Comparison of ENCODE assay signal across 2 cellular contexts in genomic region chr20:32606790-32607189, GRCh38.
TF ChIP-seq lines count a peak whose summit lies in the region.

No MANE protein-coding gene starts in this region.

TF ChIP-seq in HEK293, 187 proteins besides CTCF, POLR2A, EP300 and RAD21 (continued from another document):
- TF ChIP-seq BCL6B (tag by site-specific recombination; IDR thresholded peaks at IDR 0.05) (no peak), ZNF404 (tag by site-specific recombination; IDR thresholded peaks at IDR 0.05) (no peak), ZBTB8A (tag by site-specific recombination; IDR thresholded peaks at IDR 0.05) (no peak), ZNF514 (tag by site-specific recombination; IDR thresholded peaks at IDR 0.05) (0 out of 2 replicates have a peak, but pooled peaks have one; percentile 23)
TF ChIP-seq in HEK293: peak in this region for 4.

TF ChIP-seq in GM12878, 131 proteins besides CTCF, POLR2A, EP300 and RAD21 (continued from another document):
- no peak for TF ChIP-seq BCL3 (IDR thresholded peaks at IDR 0.05; ENCODE audit: borderline replicate concordance, insufficient read depth, low read depth, low read length, poor library complexity, severe bottlenecking)
- TF ChIP-seq ZBTB33 (IDR thresholded peaks at IDR 0.05), result no peak
- no peak for TF ChIP-seq NR2F1 (conservative IDR thresholded peaks at IDR 0.05)
- no peak for TF ChIP-seq ZBTB11 (CRISPR knock-in tag; IDR thresholded peaks at IDR 0.05)
- no peak for TF ChIP-seq SIN3A (IDR thresholded peaks at IDR 0.05; ENCODE audit: low read depth, low read length)
- no peak for TF ChIP-seq GABPA (IDR thresholded peaks at IDR 0.05; ENCODE audit: low read depth)
- TF ChIP-seq ATF2 (IDR thresholded peaks at IDR 0.05; ENCODE audit: low read length), result no peak
TF ChIP-seq in GM12878: peak in this region for 1.
